Comparison of ENCODE assay signal across 9 cellular contexts in the genomic region with DNA sequence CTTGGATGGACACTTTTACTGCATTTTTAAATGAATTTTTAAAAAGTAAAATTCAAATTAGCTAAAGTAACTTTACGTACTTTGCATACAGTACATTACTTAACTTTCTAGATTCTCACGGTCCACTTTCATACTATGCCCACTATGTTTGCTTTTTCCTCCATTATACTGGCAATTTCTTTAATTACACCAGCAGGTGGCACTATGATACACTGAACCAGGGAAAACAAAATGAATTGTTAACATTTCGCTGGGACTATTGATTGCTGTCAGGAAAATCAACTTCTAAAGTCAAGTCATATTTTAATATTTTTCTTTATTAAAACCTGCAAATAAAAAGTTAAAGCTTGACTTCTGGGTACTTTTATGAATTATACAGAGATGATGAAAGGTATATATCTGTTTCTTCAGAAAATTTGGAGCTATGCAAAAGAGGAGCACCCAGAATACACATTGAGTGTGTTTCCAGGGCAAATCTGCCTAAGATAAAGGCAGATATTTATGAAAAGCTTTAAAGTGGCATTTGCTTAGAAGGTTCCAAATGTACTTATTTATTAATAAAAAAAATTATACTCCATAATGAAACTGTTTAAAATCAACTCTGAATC. TPM values are rescaled to one million over a fixed set of nuclear protein-coding genes. Genes with fewer than 3 reads are reported as not detected.
A peak's percentile ranks its signal among the peaks of the same experiment; 100 is the strongest.
DNase-seq lines count a peak whose midpoint lies in the region; ATAC-seq, FAIRE-seq and TF ChIP-seq lines count a peak whose summit lies in the region.
"Had no signal": no experiment of that assay in that cellular context is flagged by ENCODE, and none has a peak within 500 bp of the region (broad histone marks: within the 10 kb centered on the region; RNA-seq: fewer than 3 reads in every experiment).

No MANE protein-coding gene starts in this region.

- H3K27ac ChIP-seq in CD4-positive, alpha-beta memory T cell (ENCODE audit: low read depth, low read length) = no peak overlapping the region
- no peak overlapping the region for H3K27ac ChIP-seq in astrocyte (ENCODE audit: low read depth, low read length)
- H3K27ac ChIP-seq in upper lobe of left lung = no peak overlapping the region

- no peak overlapping the region for H3K4me2 ChIP-seq in astrocyte (ENCODE audit: low read length)

- no peak overlapping the region for H2AFZ ChIP-seq in astrocyte (ENCODE audit: low read depth, low read length)

- no peaks in the 10 kb centered on the region for H3K27me3 ChIP-seq in CD4-positive, alpha-beta memory T cell (ENCODE audit: insufficient read depth, low read length)
- no peaks in the 10 kb centered on the region for H3K27me3 ChIP-seq in astrocyte (ENCODE audit: insufficient read depth, low read length)
- no peaks in the 10 kb centered on the region for H3K27me3 ChIP-seq in kidney epithelial cell (ENCODE audit: control insufficient read depth, insufficient read depth, low read length)
- H3K27me3 ChIP-seq in upper lobe of left lung = no peaks in the 10 kb centered on the region

- no peak overlapping the region for H3K27ac Mint-ChIP-seq in CD4-positive, alpha-beta memory T cell
- H3K27ac Mint-ChIP-seq in astrocyte (ENCODE audit: unreplicated experiment) = no peak overlapping the region
- H3K27ac Mint-ChIP-seq in activated T-cell treated with anti-CD3 and anti-CD28 coated beads, Interleukin-2, amount 50 U/mL, for 24 hours = no peak overlapping the region

- intact Hi-C loops in CD4-positive, alpha-beta memory T cell (cut with micrococcal nuclease) = loop anchor here (1.0 kb wide), 3 partner anchors 707 to 882 kb away; no protein-coding TSS in a partner anchor

- no peak overlapping the region for H3K4me3 ChIP-seq in CD4-positive, alpha-beta memory T cell (ENCODE audit: low read length in 2 of 2)
- no peak overlapping the region for H3K4me3 ChIP-seq in astrocyte (ENCODE audit: insufficient read depth, low read depth, low read length)
- H3K4me3 ChIP-seq in kidney epithelial cell (ENCODE audit: low read depth, low read length) = no peak overlapping the region
- no peak overlapping the region for H3K4me3 ChIP-seq in upper lobe of left lung

- H3K9ac ChIP-seq in astrocyte (ENCODE audit: low read length) = no peak overlapping the region

- 10 to 14% methylated on average over 3 of the region's 3 CpGs for WGBS in upper lobe of left lung, 2 donors

- no peaks in the 10 kb centered on the region for H3K36me3 Mint-ChIP-seq in CD4-positive, alpha-beta memory T cell
- H3K36me3 Mint-ChIP-seq in astrocyte (ENCODE audit: low read depth, unreplicated experiment) = no peaks in the 10 kb centered on the region
- H3K36me3 Mint-ChIP-seq in activated T-cell treated with anti-CD3 and anti-CD28 coated beads, Interleukin-2, amount 50 U/mL, for 24 hours (ENCODE audit: low read depth) = no peaks in the 10 kb centered on the region

- H3K9me3 Mint-ChIP-seq in CD4-positive, alpha-beta memory T cell = peaks cover 0 to 2% (median 0%) of the 10 kb centered on the region in 8 donors
- peaks cover 3% of the 10 kb centered on the region for H3K9me3 Mint-ChIP-seq in astrocyte (ENCODE audit: unreplicated experiment)
- H3K9me3 Mint-ChIP-seq in activated T-cell treated with anti-CD3 and anti-CD28 coated beads, Interleukin-2, amount 50 U/mL, for 24 hours = no peaks in the 10 kb centered on the region

- peaks cover 0 to 3% of the 10 kb centered on the region in 2 donors for H3K27me3 Mint-ChIP-seq in CD4-positive, alpha-beta memory T cell
- no peaks in the 10 kb centered on the region for H3K27me3 Mint-ChIP-seq in astrocyte (ENCODE audit: low read depth, unreplicated experiment)
- no peaks in the 10 kb centered on the region for H3K27me3 Mint-ChIP-seq in activated T-cell treated with anti-CD3 and anti-CD28 coated beads, Interleukin-2, amount 50 U/mL, for 24 hours

- TF ChIP-seq EP300 in upper lobe of left lung (IDR thresholded peaks at IDR 0.05) = no peak

- H3K4me1 Mint-ChIP-seq in CD4-positive, alpha-beta memory T cell = peaks cover 0 to 2% (median 0%) of the 10 kb centered on the region in 4 donors
- H3K4me1 Mint-ChIP-seq in astrocyte (ENCODE audit: low read depth, unreplicated experiment) = no peaks in the 10 kb centered on the region
- H3K4me1 Mint-ChIP-seq in activated T-cell treated with anti-CD3 and anti-CD28 coated beads, Interleukin-2, amount 50 U/mL, for 24 hours (ENCODE audit: low read depth) = no peaks in the 10 kb centered on the region

- TF ChIP-seq POLR2A in upper lobe of left lung (IDR thresholded peaks at IDR 0.05) = no peak

- H3K4me1 ChIP-seq in CD4-positive, alpha-beta memory T cell (ENCODE audit: insufficient read depth, low read length) = no peaks in the 10 kb centered on the region
- H3K4me1 ChIP-seq in astrocyte (ENCODE audit: insufficient read depth, low read length) (no peaks in the 10 kb centered on the region), upper lobe of left lung (no peaks in the 10 kb centered on the region)

- no peaks in the 10 kb centered on the region for H4K20me1 ChIP-seq in astrocyte (ENCODE audit: insufficient read depth, low read length)

- H3K4me3 Mint-ChIP-seq in CD4-positive, alpha-beta memory T cell = no peak overlapping the region
- no peak overlapping the region for H3K4me3 Mint-ChIP-seq in astrocyte (ENCODE audit: unreplicated experiment)
- H3K4me3 Mint-ChIP-seq in activated T-cell treated with anti-CD3 and anti-CD28 coated beads, Interleukin-2, amount 50 U/mL, for 24 hours = no peak overlapping the region

- POLR2A ChIA-PET in CD4-positive, alpha-beta memory T cell (lab: Charles Lee; ENCODE audit: partially characterized antibody) = no interaction called here

- FAIRE-seq in GM18507 (lab: Jason Lieb, UNC) (peak; percentile 76), astrocyte (lab: Jason Lieb, UNC) (peak; percentile 85)

- TF ChIP-seq CTCF in astrocyte (IDR thresholded peaks at IDR 0.05; ENCODE audit: insufficient read depth, low read depth, low read length) (peak; percentile 82), kidney epithelial cell (IDR thresholded peaks at IDR 0.05; ENCODE audit: insufficient read depth, low read length, poor library complexity, severe bottlenecking) (peak; percentile 54), upper lobe of left lung (IDR thresholded peaks at IDR 0.05) (peak in 5 of 6 experiments; percentile 42 to 65 (median 49))

- DNase-seq in CD4-positive, alpha-beta memory T cell = peak in 4 of 5 donors; percentile 25 to 36 (median 31)
- DNase-seq in GM18507 (ENCODE audit: extremely low spot score, insufficient read length, low read depth) (no peak), NCI-H2029 (lab: John Stamatoyannopoulos, UW) (peak; percentile 19), astrocyte (ENCODE audit: low read depth) (peak; percentile 10), kidney epithelial cell (ENCODE audit: low read depth) (no peak), upper lobe of left lung (no peak)
- DNase-seq in activated T-cell treated with anti-CD3 and anti-CD28 coated beads, Interleukin-2, amount 50 U/mL, for 24 hours = no peak

- H3K36me3 ChIP-seq in CD4-positive, alpha-beta memory T cell (ENCODE audit: insufficient read depth, low read length) = no peaks in the 10 kb centered on the region
- H3K36me3 ChIP-seq in astrocyte (ENCODE audit: insufficient read depth, low read length) = no peaks in the 10 kb centered on the region
- H3K36me3 ChIP-seq in kidney epithelial cell (ENCODE audit: control insufficient read depth, insufficient read depth, low read length) = no peaks in the 10 kb centered on the region
- no peaks in the 10 kb centered on the region for H3K36me3 ChIP-seq in upper lobe of left lung

- ATAC-seq in HG02885 (IDR thresholded peaks at IDR 0.05; ENCODE audit: poor library complexity, unreplicated experiment) = peak; percentile 91
- ATAC-seq in upper lobe of left lung (ENCODE audit: low FRiP score in 2 of 2) = peak in 1 of 2 donors; percentile 79

- H3K79me2 ChIP-seq in astrocyte (ENCODE audit: insufficient read depth, low read length) = no peaks in the 10 kb centered on the region

- CTCF ChIA-PET in CD4-positive, alpha-beta memory T cell (lab: Charles Lee; ENCODE audit: partially characterized antibody) = interaction anchor here (0.8 to 2.0 kb wide), 14 partner anchors 9 to 882 kb away, joined by 3 to 13 read pairs (median 4); no protein-coding TSS in a partner anchor

- no peaks in the 10 kb centered on the region for H3K9me3 ChIP-seq in CD4-positive, alpha-beta memory T cell (ENCODE audit: control insufficient read depth in 1 of 2, low read length in 2 of 2)
- H3K9me3 ChIP-seq in astrocyte (ENCODE audit: insufficient read depth, low read depth, low read length) (no peaks in the 10 kb centered on the region), upper lobe of left lung (no peaks in the 10 kb centered on the region)

RNA-seq across cellular contexts. Expression of a gene that starts 21.8 kb away (rescaled TPM):
- total RNA-seq in CD4-positive, alpha-beta memory T cell = not detected
- polyA plus RNA-seq in CD4-positive, alpha-beta memory T cell = not detected
- total RNA-seq in astrocyte (not detected in 2 replicates), kidney epithelial cell (not detected in 2 replicates), upper lobe of left lung (not detected)
- total RNA-seq: activated CD8-positive, alpha-beta memory T cell treated with anti-CD3 and anti-CD28 coated beads for 36 hours had no signal

Comparison
In these comparisons a context has a peak if more than half of its experiments do, and no peak if none do; other contexts are left out.
1. DNase-seq: peak in CD4-positive, alpha-beta memory T cell (4 of 5), NCI-H2029 (single experiment) and astrocyte (single experiment); none in GM18507 (single experiment), kidney epithelial cell (single experiment), upper lobe of left lung (0 of 2) and activated T-cell treated with anti-CD3 and anti-CD28 coated beads, Interleukin-2, amount 50 U/mL, for 24 hours (single experiment).
2. Peak in every context shown above with its lines, with median percentiles within 50 percentile points of each other: CTCF ChIP-seq.